14 cellular contexts compared by ENCODE assay signal in genomic region chr15:40337597-40337996, GRCh38. TPM values are rescaled to one million over a fixed set of nuclear protein-coding genes. Genes with fewer than 3 reads are reported as not detected.
A peak's percentile ranks its signal among the peaks of the same experiment; 100 is the strongest.
DNase-seq lines count a peak whose midpoint lies in the region; ATAC-seq, FAIRE-seq and TF ChIP-seq lines count a peak whose summit lies in the region.
"Had no signal": no experiment of that assay in that cellular context is flagged by ENCODE, and none has a peak within 500 bp of the region (broad histone marks: within the 10 kb centered on the region; RNA-seq: fewer than 3 reads in every experiment).

No MANE protein-coding gene starts in this region.

- peak overlapping the region; percentile 96 for H3K9ac ChIP-seq in GM23248

- H3K36me3 ChIP-seq in GM23248 (ENCODE audit: low read depth): peaks cover 7% of the 10 kb centered on the region; the same call in 1 of the 2 replicates
- no peaks in the 10 kb centered on the region for H3K36me3 ChIP-seq in hepatocyte (replicated peaks; ENCODE audit: insufficient read depth, low read depth)
- no peaks in the 10 kb centered on the region for H3K36me3 ChIP-seq in spleen

- TF ChIP-seq CTCF in RWPE1 (conservative IDR thresholded peaks at IDR 0.05; ENCODE audit: low read depth) (no peak), hepatocyte (IDR thresholded peaks at IDR 0.05; ENCODE audit: poor library complexity) (no peak), spleen (IDR thresholded peaks at IDR 0.05 in 8 of 11, conservative IDR thresholded peaks at IDR 0.05 in 3 of 11) (no peak)

- H3K27ac ChIP-seq in GM23248: 0 out of 2 replicates have a peak overlapping the region, but pooled peaks have one; percentile 99
- peak overlapping the region; percentile 99 for H3K27ac ChIP-seq in RWPE1
- H3K27ac ChIP-seq in hepatocyte: no peak overlapping the region
- peak overlapping the region in 4 of 8 donors; percentile 13 to 88 (median 20) for H3K27ac ChIP-seq in spleen

- FAIRE-seq in H54 (lab: Jason Lieb, UNC): no peak

- H2AFZ ChIP-seq in GM23248 (no peak overlapping the region), hepatocyte (no peak overlapping the region)

- H4K20me1 ChIP-seq in GM23248 (ENCODE audit: insufficient read depth): no peaks in the 10 kb centered on the region
- no peaks in the 10 kb centered on the region for H4K20me1 ChIP-seq in hepatocyte (ENCODE audit: insufficient read depth, poor library complexity, severe bottlenecking)

- H3K79me2 ChIP-seq in GM23248 (ENCODE audit: insufficient read depth) (peaks cover 29% of the 10 kb centered on the region), hepatocyte (no peaks in the 10 kb centered on the region)

- CTCF ChIA-PET in RWPE1 (lab: Yijun Ruan, JAX): interaction anchor here (0.5 to 8.3 kb wide), 16 partner anchors 9 to 127 kb away, joined by 3 to 112 read pairs (median 4); partner anchors contain the start of gene INAFM2

- TF ChIP-seq POLR2A in spleen (IDR thresholded peaks at IDR 0.05) (no peak), H54 (IDR thresholded peaks at IDR 0.05; ENCODE audit: low read depth, low read length) (no peak)

- peak overlapping the region; percentile 79 for H3K4me3 ChIP-seq in GM23248
- H3K4me3 ChIP-seq in hepatocyte: no peak overlapping the region
- H3K4me3 ChIP-seq in spleen: peak overlapping the region in 1 of 8 donors; percentile 4

- WGBS in GM23248 (ENCODE audit: low coverage in 1 of 2, low lambda C conversion rate in 2 of 2, missing lambda C conversion rate in 2 of 2), 2 experiments: 79% methylated on average over 17 to 19 of the region's 19 CpGs
- 78% methylated on average over 14 of the region's 19 CpGs for WGBS in hepatocyte (ENCODE audit: low lambda C conversion rate, missing lambda C conversion rate)
- WGBS in spleen, 5 donors: 66 to 74% (median 69%) methylated on average over 15 to 19 of the region's 19 CpGs

- H3F3A ChIP-seq in GM23248 (ENCODE audit: insufficient read depth): peaks cover 19% of the 10 kb centered on the region

- DNase-seq in GM23248 (no peak), RWPE1 (ENCODE audit: low spot score) (no peak), hepatocyte (ENCODE audit: low spot score) (no peak), spleen (peak; percentile 86), cerebellar cortex (ENCODE audit: low spot score) (no peak), NCI-H510A treated with DMSO at 0.1 percent for 48 hours (lab: John Stamatoyannopoulos, UW) (no peak), H54 (ENCODE audit: insufficient read length, low spot score) (no peak)
- DNase-seq: NCI-H187 treated with DMSO at 0.1 percent for 48 hours had no signal

- intact Hi-C loops in spleen (cut with DNase I; ENCODE audit: low total_unique reads): no loop called here

- H3K4me1 ChIP-seq in GM23248 (ENCODE audit: insufficient read depth): peaks cover 50% of the 10 kb centered on the region
- H3K4me1 ChIP-seq in hepatocyte (ENCODE audit: insufficient read depth): peaks cover 50% of the 10 kb centered on the region
- peaks cover 30 to 89% (median 68%) of the 10 kb centered on the region in 6 donors for H3K4me1 ChIP-seq in spleen

- H3K4me2 ChIP-seq in GM23248 (ENCODE audit: unreplicated experiment): peak overlapping the region; percentile 90
- H3K4me2 ChIP-seq in hepatocyte: peak overlapping the region; percentile 52

- no peaks in the 10 kb centered on the region for H3K9me3 ChIP-seq in GM23248 (ENCODE audit: low read depth)
- H3K9me3 ChIP-seq in hepatocyte (ENCODE audit: low read depth): no peaks in the 10 kb centered on the region
- H3K9me3 ChIP-seq in spleen: no peaks in the 10 kb centered on the region

- ATAC-seq in GM21576 (IDR thresholded peaks at IDR 0.05; ENCODE audit: unreplicated experiment): no peak

- H3K9me2 ChIP-seq in GM23248 (ENCODE audit: insufficient read depth): no peaks in the 10 kb centered on the region
- H3K9me2 ChIP-seq in hepatocyte (replicated peaks; ENCODE audit: insufficient read depth): no peaks in the 10 kb centered on the region

- POLR2A ChIA-PET in RWPE1 (lab: Yijun Ruan, JAX; ENCODE audit: low non-redundant PET): no interaction called here

- in situ Hi-C loops in GM23248 (cut with MboI): no loop called here

- H3K27me3 ChIP-seq in GM23248 (replicated peaks; ENCODE audit: insufficient read depth): no peaks in the 10 kb centered on the region
- no peaks in the 10 kb centered on the region for H3K27me3 ChIP-seq in hepatocyte
- H3K27me3 ChIP-seq in spleen (replicated peaks in 1 of 7): peaks cover 0 to 8% (median 0%) of the 10 kb centered on the region in 7 donors

RNA-seq across cellular contexts. Expression of gene CCDC9B, which starts 3.1 kb away (rescaled TPM):
- total RNA-seq in GM23248 (2014; rRNA removed; shearing (Covaris generic)): 16.9 and 19.6 TPM in 2 replicates
- polyA plus RNA-seq in GM23248 (2016; fragmentation: Nextera tagmentation; extraction: Ambion mirVana) (28.8 and 33.1 TPM in 2 replicates), hepatocyte (5.3 and 7.6 TPM in 2 replicates), spleen (1 to 10 TPM; 2.2 to 8.0 (median 3.1) TPM)
- total RNA-seq in hepatocyte (1.8 and 4.0 TPM in 2 replicates), spleen (10 to 100 TPM in 3 of 7 donors, 1 to 10 TPM in 4; 3.5 to 19.4 (median 9.4) TPM)

RNA-seq across cellular contexts. Expression of gene PHGR1, which starts 13.2 kb away (rescaled TPM):
- not detected in 2 replicates for total RNA-seq in GM23248 (2014; rRNA removed; shearing (Covaris generic))
- polyA plus RNA-seq in GM23248 (2016; fragmentation: Nextera tagmentation; extraction: Ambion mirVana) (not detected in 2 replicates), hepatocyte (207 and 222 TPM in 2 replicates), spleen (1 to 10 TPM in 1 of 3 donors, under 1 TPM in 1, not detected in 1; 0.67 to 4.9 TPM)
- total RNA-seq in hepatocyte (49.8 and 76.1 TPM in 2 replicates), spleen (not detected)
- total RNA-seq: activated CD8-positive, alpha-beta memory T cell treated with anti-CD3 and anti-CD28 coated beads for 36 hours; activated naive CD4-positive, alpha-beta T cell treated with anti-CD3 and anti-CD28 coated beads, Interleukin-2, amount 50 U/mL, for 72 hours; CD8-positive, alpha-beta T cell; dermis blood vessel endothelial cell; H4 had no signal

RNA-seq across cellular contexts. Expression of gene INAFM2, which starts 14.1 kb away (rescaled TPM):
- 16.6 and 19.9 TPM in 2 replicates for total RNA-seq in GM23248 (2014; rRNA removed; shearing (Covaris generic))
- 3.9 and 4.5 TPM in 2 replicates for polyA plus RNA-seq in GM23248 (2016; fragmentation: Nextera tagmentation; extraction: Ambion mirVana)
- 13.7 and 14.4 TPM in 2 replicates for total RNA-seq in hepatocyte
- 17.4 and 19.5 TPM in 2 replicates for polyA plus RNA-seq in hepatocyte
- total RNA-seq in spleen: 10 to 100 TPM; 16.8 to 29.6 (median 22.9) TPM
- polyA plus RNA-seq in spleen: 10 to 100 TPM in 1 of 3 donors, 1 to 10 TPM in 2; 7.4 to 10.9 (median 9.8) TPM

RNA-seq across cellular contexts. Expression of gene DISP2, which starts 20.4 kb away (rescaled TPM):
- 0.11 and 0.13 TPM in 2 replicates for total RNA-seq in GM23248 (2014; rRNA removed; shearing (Covaris generic))
- polyA plus RNA-seq in GM23248 (2016; fragmentation: Nextera tagmentation; extraction: Ambion mirVana) (0.13 and 0.51 TPM in 2 replicates), hepatocyte (0.93 and 1.5 TPM in 2 replicates), spleen (under 1 TPM; 0.47 to 0.63 (median 0.54) TPM)
- total RNA-seq in hepatocyte (0.12 and 1.0 TPM in 2 replicates), spleen (1 to 10 TPM in 2 of 7 donors, under 1 TPM in 4, not detected in 1; 0.05 to 3.0 (median 0.45) TPM)

RNA-seq across cellular contexts. Expression of gene PLCB2, which starts 29.9 kb away (rescaled TPM):
- total RNA-seq in GM23248 (2014; rRNA removed; shearing (Covaris generic)): 0.54 and 0.76 TPM in 2 replicates
- polyA plus RNA-seq in GM23248 (2016; fragmentation: Nextera tagmentation; extraction: Ambion mirVana) (1.1 TPM in 2 replicates), hepatocyte (4.4 and 4.9 TPM in 2 replicates), spleen (100 to 1,000 TPM in 2 of 3 donors, 10 to 100 TPM in 1; 63.8 to 190 (median 168) TPM)
- total RNA-seq in hepatocyte (1.0 and 1.7 TPM in 2 replicates), spleen (100 to 1,000 TPM; 175 to 247 (median 189) TPM)

Comparison
In these comparisons a context has a peak if more than half of its experiments do, and no peak if none do; other contexts are left out.
1. RNA of gene PHGR1, which starts 13.2 kb away (total RNA-seq): 49.8 to 76.1 TPM in hepatocyte; not detected in GM23248 and not detected in spleen; every median in the first group is over 10 times any median in the second.